In genomic region chr22:27260087-27260730, GRCh38 we compare ENCODE assay signal across 13 cellular contexts.
"Had no signal": no experiment of that assay in that cellular context is flagged by ENCODE, and none has a peak within 500 bp of the region (broad histone marks: within the 10 kb centered on the region; RNA-seq: fewer than 3 reads in every experiment).

No MANE protein-coding gene starts in this region.

- H3K27me3 ChIP-seq: ascending aorta, ovary, testis had no signal

- H3K4me3 ChIP-seq: ascending aorta, esophagus squamous epithelium, heart left ventricle, ovary, testis had no signal

- H3K4me1 ChIP-seq: ascending aorta, esophagus squamous epithelium, heart left ventricle, testis had no signal

- ATAC-seq: heart left ventricle, left ventricle myocardium superior had no signal

- H3K36me3 ChIP-seq: ascending aorta, esophagus squamous epithelium, heart left ventricle, ovary had no signal

- FAIRE-seq: keratinocyte had no signal

- H3K27ac ChIP-seq: ascending aorta, esophagus squamous epithelium, heart left ventricle, ovary, testis had no signal

- H3K9me3 ChIP-seq: ovary, testis had no signal

- DNase-seq: activated CD4-positive, alpha-beta memory T cell treated with anti-CD3 and anti-CD28 coated beads for 36 hours; activated CD4-positive, alpha-beta T cell treated with anti-CD3 and anti-CD28 coated beads for 1 hour; activated naive CD4-positive, alpha-beta T cell; esophagus squamous epithelium; foreskin fibroblast; heart left ventricle; left ventricle myocardium superior; mesenchymal stem cell; ovary; stimulated activated CD4-positive, alpha-beta T cell treated with anti-CD3 and anti-CD28 coated beads, Interleukin-4, amount 100 ng/mL, for 1 hour; testis had no signal
